Comparison of ENCODE assay signal across 21 cellular contexts in genomic region chr3:99321261-99321660, GRCh38.
"Had no signal": no experiment of that assay in that cellular context is flagged by ENCODE, and none has a peak within 500 bp of the region (broad histone marks: within the 10 kb centered on the region; RNA-seq: fewer than 3 reads in every experiment).

No MANE protein-coding gene starts in this region.

- H3K36me3 ChIP-seq: SJSA1 had no signal

- H3K27me3 ChIP-seq: SJSA1 had no signal

- FAIRE-seq: RCC 7860 had no signal

- H3K4me3 ChIP-seq: SJSA1, SK-N-MC had no signal

- DNase-seq: Karpas-422, KG1, MM.1S, NCI-H1092 treated with DMSO at 0.1 percent for 48 hours, NCI-H1436, NCI-H187, NCI-H2029, NCI-H2081 treated with DMSO at 0.1 percent for 48 hours, NCI-H2171, NCI-H226, NCI-H446, NCI-H510A, NCI-H524 treated with DMSO at 0.1 percent for 48 hours, NCI-H69, NCI-H774, Right ventricle myocardium superior, RPMI8226, SIG-M5 had no signal

- H3K9me3 ChIP-seq: SJSA1 had no signal

- H3K27ac ChIP-seq: SJSA1, SK-N-MC had no signal
